In the genomic region with DNA sequence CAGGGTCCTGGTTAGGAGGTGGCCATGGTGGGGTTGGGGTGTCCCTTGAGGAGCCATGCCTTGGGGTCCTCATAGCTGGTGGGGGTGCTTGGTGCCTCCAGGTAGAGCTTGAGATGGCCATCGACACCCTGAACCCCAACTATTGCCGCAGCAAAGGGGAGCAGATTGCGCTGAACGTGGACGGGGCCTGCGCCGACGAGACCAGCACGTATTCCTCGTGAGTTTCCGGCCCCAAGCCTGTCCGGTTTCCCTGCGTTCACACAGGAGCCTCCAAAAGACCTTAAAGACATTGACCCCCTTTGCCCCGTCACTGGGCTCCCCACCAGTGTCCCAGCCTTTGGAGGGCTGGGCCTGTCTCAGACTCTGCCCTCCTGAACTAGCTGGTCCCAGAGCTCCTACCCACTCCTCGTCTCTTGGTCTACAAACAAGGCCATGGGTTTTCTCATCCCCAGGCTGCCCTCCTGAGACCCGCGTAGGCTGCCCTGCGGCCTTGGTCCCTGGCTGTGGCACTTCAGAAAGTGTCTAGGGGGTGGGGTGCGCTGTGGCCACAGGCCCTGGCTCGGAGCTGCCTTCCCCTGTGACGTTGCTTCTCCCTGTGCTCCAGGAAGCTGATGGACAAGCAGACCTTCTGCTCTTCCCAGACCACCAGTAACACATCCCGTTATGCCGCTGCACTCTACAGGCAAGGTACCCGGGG, we compare ENCODE assay signal across 25 cellular contexts. TPM values are rescaled to one million over a fixed set of nuclear protein-coding genes. Genes with fewer than 3 reads are reported as not detected.
A peak's percentile ranks its signal among the peaks of the same experiment; 100 is the strongest.
DNase-seq lines count a peak whose midpoint lies in the region; ATAC-seq, FAIRE-seq and TF ChIP-seq lines count a peak whose summit lies in the region.
"Had no signal": no experiment of that assay in that cellular context is flagged by ENCODE, and none has a peak within 500 bp of the region (broad histone marks: within the 10 kb centered on the region; RNA-seq: fewer than 3 reads in every experiment).

No MANE protein-coding gene starts in this region.

- H3K27me3 Mint-ChIP-seq in MCF 10A (ENCODE audit: insufficient read depth, unreplicated experiment) = no peaks in the 10 kb centered on the region
- no peaks in the 10 kb centered on the region for H3K27me3 Mint-ChIP-seq in effector memory CD8-positive, alpha-beta T cell
- H3K27me3 Mint-ChIP-seq: B cell; CD4-positive, alpha-beta T cell; CD8-positive, alpha-beta memory T cell had no signal

- H3K27ac Mint-ChIP-seq in MCF 10A (ENCODE audit: low read depth, unreplicated experiment) = peak overlapping the region; percentile 46
- H3K27ac Mint-ChIP-seq in effector memory CD8-positive, alpha-beta T cell = peak overlapping the region in 1 of 2 donors; percentile 75
- H3K27ac Mint-ChIP-seq: B cell; CD4-positive, alpha-beta T cell had no signal

- peaks cover 7% of the 10 kb centered on the region for H3K4me1 ChIP-seq in mammary epithelial cell (ENCODE audit: insufficient read depth, low read length)
- H3K4me1 ChIP-seq in K562 (replicated peaks in 1 of 2; ENCODE audit: control insufficient read depth in 2 of 2, insufficient read depth in 2 of 2, low read length in 2 of 2) = peaks cover 3 to 14% of the 10 kb centered on the region in 2 experiments; a peak in 3 of 5 replicates
- H3K4me1 ChIP-seq in kidney (ENCODE audit: control insufficient read depth in 1 of 2, insufficient read depth in 1 of 2, low read depth in 1 of 2, low read length in 2 of 2) = no peaks in the 10 kb centered on the region
- H3K4me1 ChIP-seq: BLaER1 had no signal

- H3K4me1 Mint-ChIP-seq in MCF 10A (ENCODE audit: insufficient read depth, unreplicated experiment) = no peaks in the 10 kb centered on the region
- H3K4me1 Mint-ChIP-seq in effector memory CD8-positive, alpha-beta T cell (ENCODE audit: low read depth in 2 of 2) = peaks cover 0 to 3% of the 10 kb centered on the region in 2 donors
- H3K4me1 Mint-ChIP-seq: B cell had no signal

- dilution Hi-C loops in mammary epithelial cell (cut with HindIII; ENCODE audit: low sequenced_read_pairs) = no loop called here

- FAIRE-seq in K562 (lab: Jason Lieb, UNC) (no peak), kidney (lab: Jason Lieb, UNC) (no peak)
- FAIRE-seq: A204.1, D721Med, GM12878, GM19239, H1 had no signal

- WGBS in mammary epithelial cell (ENCODE audit: low coverage, missing lambda C conversion rate) = 98% methylated on average over 8 of the region's 24 CpGs
- WGBS in K562 (ENCODE audit: insufficient coverage, low coverage, missing lambda C conversion rate) = 94% methylated on average over 24 of the region's 24 CpGs

- DNase-seq in MCF 10A (ENCODE audit: unreplicated experiment) (no peak), mammary epithelial cell (no peak), K562 (ENCODE audit: extremely low read depth in 1 of 4, low spot score in 3 of 4) (no peak), kidney (peak; percentile 51), amygdala (lab: John Stamatoyannopoulos, UW) (no peak)
- DNase-seq in effector memory CD8-positive, alpha-beta T cell = no peak
- no peak for DNase-seq in stimulated activated CD4-positive, alpha-beta T cell treated with anti-CD3 and anti-CD28 coated beads, Interleukin-4, amount 100 ng/mL, for 4 hours
- DNase-seq: CD4-positive, alpha-beta T cell; CD8-positive, alpha-beta memory T cell; DMS 273 treated with DMSO at 0.1 percent for 48 hours; DMS79; EL; GDM1; GM23248; H7; HCEC 1CT had no signal

- H3K27me3 ChIP-seq in mammary epithelial cell (ENCODE audit: insufficient read depth, low read length) (no peaks in the 10 kb centered on the region), K562 (ENCODE audit: control insufficient read depth in 2 of 2, insufficient read depth in 2 of 2, low read length in 2 of 2) (no peaks in the 10 kb centered on the region)
- H3K27me3 ChIP-seq: BLaER1 had no signal

- H3K9me1 ChIP-seq in K562 (ENCODE audit: control insufficient read depth, insufficient read depth, low read length) = peaks cover 4% of the 10 kb centered on the region

- H3K79me2 ChIP-seq in mammary epithelial cell (ENCODE audit: insufficient read depth, low read length) (peaks cover 24% of the 10 kb centered on the region), K562 (ENCODE audit: control insufficient read depth, insufficient read depth, low read length) (peaks cover 13% of the 10 kb centered on the region)

- H3K9me3 ChIP-seq in mammary epithelial cell (replicated peaks; ENCODE audit: insufficient read depth, low read length) (no peaks in the 10 kb centered on the region), K562 (replicated peaks; ENCODE audit: control insufficient read depth, insufficient read depth, low read depth, low read length) (no peaks in the 10 kb centered on the region), kidney (ENCODE audit: control insufficient read depth in 1 of 2, low read length in 2 of 2) (no peaks in the 10 kb centered on the region)
- H3K9me3 ChIP-seq: BLaER1 had no signal

- no peak for TF ChIP-seq POLR2A in K562 (conservative IDR thresholded peaks at IDR 0.05)

- in situ Hi-C loops in mammary epithelial cell (cut with MboI; ENCODE audit: low sequenced_read_pairs in 2 of 2) = no loop called here
- in situ Hi-C loops in K562 (cut with MboI) = no loop called here

- TF ChIP-seq CTCF in MCF 10A (IDR thresholded peaks at IDR 0.05; ENCODE audit: unreplicated experiment) (no peak), mammary epithelial cell (conservative IDR thresholded peaks at IDR 0.05 in 1 of 2, IDR thresholded peaks at IDR 0.05 in 1 of 2; ENCODE audit: extremely low read depth in 1 of 2, insufficient read depth in 1 of 2, low read depth in 1 of 2, low read length in 2 of 2) (no peak), K562 (IDR thresholded peaks at IDR 0.05 in 2 of 3, conservative IDR thresholded peaks at IDR 0.05 in 1 of 3; ENCODE audit: insufficient read depth in 2 of 3, low read depth in 1 of 3, low read length in 3 of 3) (no peak), kidney (IDR thresholded peaks at IDR 0.05; ENCODE audit: borderline replicate concordance, extremely low read depth, insufficient read depth) (no peak)

- no peak for TF ChIP-seq EP300 in K562 (IDR thresholded peaks at IDR 0.05; ENCODE audit: low read length)

- H3K4me2 ChIP-seq in mammary epithelial cell (ENCODE audit: insufficient read depth, low read depth, low read length) = no peak overlapping the region
- H3K4me2 ChIP-seq in K562 (ENCODE audit: insufficient read depth, low read length) = no peak overlapping the region
- H3K4me2 ChIP-seq: BLaER1 had no signal

- peaks cover 12% of the 10 kb centered on the region for H3K36me3 ChIP-seq in mammary epithelial cell (ENCODE audit: insufficient read depth, low read length)
- peaks cover 96% of the 10 kb centered on the region for H3K36me3 ChIP-seq in K562 (ENCODE audit: control insufficient read depth, insufficient read depth, low read length)
- peaks cover 25 to 66% of the 10 kb centered on the region in 2 donors for H3K36me3 ChIP-seq in kidney (ENCODE audit: control insufficient read depth in 1 of 2, insufficient read depth in 2 of 2, low read length in 2 of 2)

- no peak overlapping the region for H3K4me3 ChIP-seq in mammary epithelial cell (replicated peaks in 1 of 3; ENCODE audit: insufficient read depth in 1 of 3, low read depth in 2 of 3, low read length in 3 of 3)
- H3K4me3 ChIP-seq in K562 = no peak overlapping the region
- H3K4me3 ChIP-seq in kidney (ENCODE audit: low read length in 2 of 2) = no peak overlapping the region
- H3K4me3 ChIP-seq: BLaER1, GM12878, GM23248 had no signal

- H3K4me3 Mint-ChIP-seq in MCF 10A (ENCODE audit: unreplicated experiment) = no peak overlapping the region
- H3K4me3 Mint-ChIP-seq in effector memory CD8-positive, alpha-beta T cell = no peak overlapping the region
- H3K4me3 Mint-ChIP-seq: B cell; CD4-positive, alpha-beta T cell; CD8-positive, alpha-beta memory T cell had no signal

- BruUV-seq in MCF 10A (replicated peaks; lab: Mats Ljungman, UMichigan) (no TSS peak), mammary epithelial cell (replicated peaks; lab: Mats Ljungman, UMichigan) (no TSS peak), K562 (replicated peaks; lab: Mats Ljungman, UMichigan) (no TSS peak)

- intact Hi-C loops in MCF 10A (cut with micrococcal nuclease) (no loop called here), mammary epithelial cell (cut with micrococcal nuclease) (no loop called here), K562 (cut with micrococcal nuclease) (no loop called here), kidney (cut with DNase I) (no loop called here)

- H3K9me3 Mint-ChIP-seq in MCF 10A (ENCODE audit: unreplicated experiment) = no peaks in the 10 kb centered on the region
- no peaks in the 10 kb centered on the region for H3K9me3 Mint-ChIP-seq in effector memory CD8-positive, alpha-beta T cell
- H3K9me3 Mint-ChIP-seq: CD4-positive, alpha-beta T cell; CD8-positive, alpha-beta memory T cell had no signal

- no peak overlapping the region for H2AFZ ChIP-seq in mammary epithelial cell (ENCODE audit: low read depth, low read length)
- no peak overlapping the region for H2AFZ ChIP-seq in K562 (ENCODE audit: low read depth, low read length)
- H2AFZ ChIP-seq: GM23248 had no signal

- TF ChIP-seq RAD21 in K562 (CRISPR knock-in tag; conservative IDR thresholded peaks at IDR 0.05 in 1 of 2, IDR thresholded peaks at IDR 0.05 in 1 of 2) = no peak

- H3K27ac ChIP-seq in mammary epithelial cell (ENCODE audit: insufficient read depth, low read depth, low read length) = no peak overlapping the region
- no peak overlapping the region for H3K27ac ChIP-seq in K562 (ENCODE audit: extremely low read depth, low read depth, low read length)
- H3K27ac ChIP-seq in kidney (ENCODE audit: low read depth in 2 of 2, low read length in 2 of 2) = no peak overlapping the region
- H3K27ac ChIP-seq: 22Rv1, BLaER1, C4-2B, GM23248 had no signal

- H4K20me1 ChIP-seq in mammary epithelial cell (ENCODE audit: insufficient read depth, low read length) = no peaks in the 10 kb centered on the region
- peaks cover 25% of the 10 kb centered on the region for H4K20me1 ChIP-seq in K562 (replicated peaks; ENCODE audit: control insufficient read depth, insufficient read depth, low read length)

- peaks cover 59% of the 10 kb centered on the region for H3K36me3 Mint-ChIP-seq in MCF 10A (ENCODE audit: insufficient read depth, unreplicated experiment)
- H3K36me3 Mint-ChIP-seq in effector memory CD8-positive, alpha-beta T cell (ENCODE audit: insufficient read depth) = peaks cover 81% of the 10 kb centered on the region

- no peak overlapping the region for H3K9ac ChIP-seq in mammary epithelial cell (ENCODE audit: insufficient read depth, low read length)
- 0 out of 4 replicates have a peak overlapping the region, but pooled peaks of 1 of the 2 experiments have one; percentile 32 for H3K9ac ChIP-seq in K562 (ENCODE audit: insufficient read depth in 1 of 2, low read depth in 2 of 2, low read length in 2 of 2)
- H3K9ac ChIP-seq in kidney (ENCODE audit: low read length in 2 of 2) = no peak overlapping the region
- H3K9ac ChIP-seq: BLaER1, GM23248 had no signal

- no peak for ATAC-seq in K562
- no peak for ATAC-seq in effector memory CD8-positive, alpha-beta T cell (replicated peaks)
- ATAC-seq: GM12878 had no signal

- POLR2A ChIA-PET in MCF 10A (lab: Yijun Ruan, JAX) = no interaction called here
- POLR2A ChIA-PET in K562 (lab: Yijun Ruan, JAX) = interaction anchor here (0.6 to 2.4 kb wide), 3 partner anchors 11 to 117 kb away, joined by 3 to 13 read pairs (median 4); a partner anchor contains a TSS

- CTCF ChIA-PET in MCF 10A (lab: Yijun Ruan, JAX) (interaction anchor here (0.6 to 5.3 kb wide), 6 partner anchors 8 to 264 kb away, joined by 3 to 43 read pairs (median 4); no protein-coding TSS in a partner anchor), mammary epithelial cell (lab: Charles Lee; ENCODE audit: low non-redundant PET) (no interaction called here), K562 (lab: Yijun Ruan, JAX; ENCODE audit: low intra/inter-chr PET ratio) (no interaction called here)

RNA-seq across cellular contexts. Expression of a gene that starts 11.8 kb away (rescaled TPM):
- total RNA-seq in MCF 10A (2022) (53.2 and 73.8 TPM in 2 replicates), mammary epithelial cell (10 to 100 TPM; 22.7 to 41.1 TPM), K562 (2014; rRNA removed) (78.2 and 82.6 TPM in 2 replicates), K562 (2014; rRNA removed; fragmentation: Illumina TruSeq; extraction: Trizol) (67.6 and 81.1 TPM in 2 replicates), K562 (2015; rRNA removed; fragmentation: Illumina TruSeq; extraction: Trizol) (73.9 and 83.8 TPM in 2 replicates), K562 (2021) (101 and 113 TPM in 2 replicates), kidney (41.4 TPM)
- polyA plus RNA-seq in mammary epithelial cell (50.3 TPM), K562 (2011; rRNA removed) (151 and 192 TPM in 2 replicates), K562 (2014; fragmentation: Illumina TruSeq; extraction: Trizol) (128 and 149 TPM in 2 replicates), K562 (2014; fragmentation: Nextera tagmentation; extraction: Ambion mirVana) (10 to 100 TPM; 17.7 to 25.3 TPM), K562 (2014; rRNA removed) (77.3 and 95.9 TPM in 2 replicates), kidney (ENCODE audit: insufficient read depth, low read depth, low replicate concordance) (21.3 TPM)
- polyA minus RNA-seq in mammary epithelial cell = 213 TPM
- total RNA-seq in K562 (2011; cell fraction: chromatin; rRNA removed; ENCODE audit: low replicate concordance) = 337 and 699 TPM in 2 replicates
- total RNA-seq in K562 (2011; cell fraction: nucleolus; rRNA removed) = 179 and 196 TPM in 2 replicates
- total RNA-seq in K562 (2011; cell fraction: nucleoplasm; rRNA removed) = 243 and 244 TPM in 2 replicates
- polyA plus RNA-seq in K562 (2011; cell fraction: cytosol; rRNA removed) = 128 and 145 TPM in 2 replicates
- 458 and 560 TPM in 2 replicates for polyA plus RNA-seq in K562 (2011; cell fraction: nucleus; rRNA removed)
- polyA plus RNA-seq in K562 (2012) = 62.8 and 102 TPM in 2 replicates
- 241 and 345 TPM in 2 replicates for polyA minus RNA-seq in K562 (2011; rRNA and poly(A)+ RNA removed)
- polyA minus RNA-seq in K562 (2011; cell fraction: cytosol; rRNA and poly(A)+ RNA removed) = 104 and 113 TPM in 2 replicates
- polyA minus RNA-seq in K562 (2011; cell fraction: nucleus; rRNA and poly(A)+ RNA removed) = 100 and 315 TPM in 2 replicates
